Comparison of ENCODE assay signal across 15 cellular contexts in the genomic region with DNA sequence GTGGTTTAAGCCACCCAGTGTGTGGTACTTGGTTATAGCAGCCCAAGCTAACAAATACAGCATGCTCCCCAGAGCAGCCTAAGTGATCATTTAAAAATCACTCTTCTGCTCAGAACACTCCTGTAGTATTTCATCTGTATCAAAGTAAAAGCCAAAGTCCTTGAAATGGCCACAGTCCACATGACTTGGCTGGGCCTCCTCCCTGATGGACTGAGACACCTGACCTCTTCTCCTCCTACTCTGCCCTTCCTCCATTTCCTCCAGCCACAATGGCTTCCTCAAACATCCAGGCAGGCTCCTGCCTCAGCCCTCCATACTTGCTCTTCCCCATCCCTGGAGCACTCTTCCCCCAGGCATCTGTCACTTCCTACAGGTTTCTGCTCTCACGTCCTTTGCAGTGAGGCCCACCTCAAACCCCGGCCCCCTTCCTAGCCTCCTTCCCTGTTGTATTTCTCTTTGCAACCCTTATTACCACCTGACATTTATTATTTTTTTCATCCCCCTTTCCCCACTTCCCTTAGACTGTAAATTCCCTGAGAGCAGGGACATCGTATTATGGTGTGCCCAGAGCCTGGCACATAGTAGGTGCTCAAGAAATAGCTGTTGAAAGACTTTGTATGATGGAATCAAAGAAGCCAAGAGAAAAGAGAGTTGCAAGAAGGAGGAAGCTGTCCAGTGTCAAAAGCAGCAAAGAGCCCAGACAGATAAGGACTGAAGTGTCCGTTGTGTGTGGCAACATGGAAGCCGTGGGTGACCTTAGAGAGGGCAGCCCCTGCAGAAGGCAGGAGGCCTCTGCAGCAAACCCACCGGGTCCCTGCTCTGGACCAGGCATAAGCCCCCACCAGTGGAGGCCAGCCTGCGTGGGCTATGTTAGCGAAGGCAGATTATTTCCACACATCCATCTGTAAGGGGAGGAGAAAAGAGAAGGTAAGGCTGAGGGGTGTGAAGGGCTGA.
DNase-seq lines count a peak whose midpoint lies in the region; ATAC-seq and TF ChIP-seq lines count a peak whose summit lies in the region.
"Had no signal": no experiment of that assay in that cellular context is flagged by ENCODE, and none has a peak within 500 bp of the region (broad histone marks: within the 10 kb centered on the region; RNA-seq: fewer than 3 reads in every experiment).

No MANE protein-coding gene starts in this region.

- no peak overlapping the region for H3K4me3 Mint-ChIP-seq in activated naive CD8-positive, alpha-beta T cell
- no peak overlapping the region for H3K4me3 Mint-ChIP-seq in activated naive CD8-positive, alpha-beta T cell treated with anti-CD3 and anti-CD28 coated beads for 36 hours
- H3K4me3 Mint-ChIP-seq: nephron had no signal

- H3K27me3 ChIP-seq in upper lobe of right lung (no peaks in the 10 kb centered on the region), vagina (no peaks in the 10 kb centered on the region)

- H3K4me1 ChIP-seq in upper lobe of right lung (peaks cover 16% of the 10 kb centered on the region), vagina (peaks cover 41% of the 10 kb centered on the region)

- peak; percentile 44 for ATAC-seq in left colon
- ATAC-seq in upper lobe of right lung, result peak; percentile 49
- no peak for ATAC-seq in GM18907 (IDR thresholded peaks at IDR 0.05; ENCODE audit: unreplicated experiment)
- ATAC-seq in HG03097 (IDR thresholded peaks at IDR 0.05; ENCODE audit: low FRiP score, unreplicated experiment), result no peak

- no peaks in the 10 kb centered on the region for H3K9me3 Mint-ChIP-seq in activated naive CD8-positive, alpha-beta T cell (ENCODE audit: low read depth)
- no peaks in the 10 kb centered on the region for H3K9me3 Mint-ChIP-seq in activated naive CD8-positive, alpha-beta T cell treated with anti-CD3 and anti-CD28 coated beads for 36 hours
- H3K9me3 Mint-ChIP-seq: nephron had no signal

- no peak for DNase-seq in activated naive CD8-positive, alpha-beta T cell treated with anti-CD3 and anti-CD28 coated beads for 36 hours
- DNase-seq in SKM-1 treated with dmso at 0.1 percent for 144 hours (lab: John Stamatoyannopoulos, UW; ENCODE audit: unreplicated experiment) (peak; percentile 72), left colon (no peak), upper lobe of right lung (no peak), vagina (ENCODE audit: extremely low spot score in 2 of 2) (no peak)
- DNase-seq: AML-193; central memory CD4-positive, alpha-beta T cell; DMS153; foreskin fibroblast; NCI-H187; NCI-H446 had no signal

- H3K27ac ChIP-seq in upper lobe of right lung (no peak overlapping the region), vagina (no peak overlapping the region)

- TF ChIP-seq CTCF in upper lobe of right lung (IDR thresholded peaks at IDR 0.05), result no peak
- TF ChIP-seq CTCF in vagina (IDR thresholded peaks at IDR 0.05), result no peak

- TF ChIP-seq POLR2A in vagina (IDR thresholded peaks at IDR 0.05), result no peak

- no peak overlapping the region for H3K4me3 ChIP-seq in upper lobe of right lung
- H3K4me3 ChIP-seq in vagina, result no peak overlapping the region

- H3K4me1 Mint-ChIP-seq in activated naive CD8-positive, alpha-beta T cell (ENCODE audit: low read depth), result peaks cover 52% of the 10 kb centered on the region
- H3K4me1 Mint-ChIP-seq in activated naive CD8-positive, alpha-beta T cell treated with anti-CD3 and anti-CD28 coated beads for 36 hours, result peaks cover 42% of the 10 kb centered on the region

- no peaks in the 10 kb centered on the region for H3K36me3 ChIP-seq in upper lobe of right lung
- no peaks in the 10 kb centered on the region for H3K36me3 ChIP-seq in vagina

- peaks cover 23% of the 10 kb centered on the region for H3K36me3 Mint-ChIP-seq in activated naive CD8-positive, alpha-beta T cell
- H3K36me3 Mint-ChIP-seq in activated naive CD8-positive, alpha-beta T cell treated with anti-CD3 and anti-CD28 coated beads for 36 hours, result peaks cover 11% of the 10 kb centered on the region

- intact Hi-C loops in left colon (cut with DNase I, micrococcal nuclease), result no loop called here
- intact Hi-C loops in upper lobe of right lung (cut with DNase I), result no loop called here
- intact Hi-C loops in vagina (cut with DNase I), result no loop called here

- H3K27ac Mint-ChIP-seq in activated naive CD8-positive, alpha-beta T cell, result peak overlapping the region; percentile 35
- no peak overlapping the region for H3K27ac Mint-ChIP-seq in activated naive CD8-positive, alpha-beta T cell treated with anti-CD3 and anti-CD28 coated beads for 36 hours

- no peaks in the 10 kb centered on the region for H3K27me3 Mint-ChIP-seq in activated naive CD8-positive, alpha-beta T cell
- no peaks in the 10 kb centered on the region for H3K27me3 Mint-ChIP-seq in activated naive CD8-positive, alpha-beta T cell treated with anti-CD3 and anti-CD28 coated beads for 36 hours

- H3K9me3 ChIP-seq in upper lobe of right lung (no peaks in the 10 kb centered on the region), vagina (no peaks in the 10 kb centered on the region)

Comparison
In these comparisons a context has a peak if more than half of its experiments do, and no peak if none do; other contexts are left out.
1. ATAC-seq: peak in left colon (single experiment) and upper lobe of right lung (single experiment); none in GM18907 (single experiment) and HG03097 (single experiment).